ENCODE assay signal across 11 cellular contexts in the genomic region with DNA sequence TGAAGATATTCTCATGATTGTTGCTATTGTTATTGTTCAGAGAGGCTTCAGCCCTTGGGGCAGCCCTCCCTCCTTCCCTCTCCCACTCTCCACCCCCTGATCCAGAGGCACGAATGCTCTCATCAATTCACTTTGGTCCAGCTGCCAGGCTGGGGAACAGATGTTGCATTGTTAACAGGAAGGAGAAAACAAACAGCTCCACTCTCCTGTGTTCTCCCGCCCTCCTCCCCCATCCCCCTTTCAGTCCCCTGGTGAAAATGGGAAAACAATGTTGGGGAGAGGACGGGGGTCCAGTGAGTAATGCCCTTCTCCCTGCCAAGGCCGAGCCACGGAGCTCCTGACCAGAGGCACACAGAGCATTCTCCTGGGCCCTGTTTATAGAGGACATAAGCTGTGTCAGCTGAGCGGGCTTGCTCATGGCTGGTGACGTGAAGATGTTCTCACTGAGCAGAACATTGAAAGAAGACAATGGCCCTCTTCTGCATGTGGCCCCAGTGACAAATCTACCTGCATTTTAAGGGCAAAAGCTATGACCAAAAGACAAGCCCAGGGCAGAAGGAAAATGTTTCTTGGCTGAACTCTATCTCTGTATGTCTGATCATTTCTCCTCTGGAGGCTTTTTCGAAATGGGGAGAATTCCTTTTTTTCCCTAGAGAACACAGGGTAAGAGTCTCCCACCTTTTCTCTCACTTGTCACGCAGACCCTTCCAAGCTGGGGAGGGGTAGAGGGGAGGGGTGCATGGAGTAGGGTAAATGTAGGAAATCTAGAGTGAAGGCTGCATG.
DNase-seq lines count a peak whose midpoint lies in the region; ATAC-seq and TF ChIP-seq lines count a peak whose summit lies in the region.
"Had no signal": no experiment of that assay in that cellular context is flagged by ENCODE, and none has a peak within 500 bp of the region (broad histone marks: within the 10 kb centered on the region; RNA-seq: fewer than 3 reads in every experiment).

No MANE protein-coding gene starts in this region.

- DNase-seq in NCI-H1092 (lab: John Stamatoyannopoulos, UW) (peak; percentile 85), NCI-H82 treated with DMSO at 0.1 percent for 48 hours (lab: John Stamatoyannopoulos, UW; ENCODE audit: unreplicated experiment) (peak; percentile 80), heart left ventricle (peak in 1 of 5 donors; percentile 59), retina (peak; percentile 86)
- DNase-seq in activated naive CD4-positive, alpha-beta T cell treated with anti-CD3 and anti-CD28 coated beads, Interleukin-2, amount 10 ng/mL, durations not matched to agents 7 days and 5 days: no peak
- DNase-seq: natural killer cell, SIG-M5 had no signal

- no peaks in the 10 kb centered on the region for H3K9me3 ChIP-seq in heart left ventricle

- H3K9me3 Mint-ChIP-seq in activated naive CD4-positive, alpha-beta T cell treated with anti-CD3 and anti-CD28 coated beads, Interleukin-2, amount 10 ng/mL, durations not matched to agents 7 days and 5 days: no peaks in the 10 kb centered on the region
- H3K9me3 Mint-ChIP-seq: natural killer cell had no signal

- no peaks in the 10 kb centered on the region for H3K36me3 Mint-ChIP-seq in activated naive CD4-positive, alpha-beta T cell treated with anti-CD3 and anti-CD28 coated beads, Interleukin-2, amount 10 ng/mL, durations not matched to agents 7 days and 5 days
- H3K36me3 Mint-ChIP-seq: natural killer cell had no signal

- no peaks in the 10 kb centered on the region for H3K4me1 Mint-ChIP-seq in activated naive CD4-positive, alpha-beta T cell treated with anti-CD3 and anti-CD28 coated beads, Interleukin-2, amount 10 ng/mL, durations not matched to agents 7 days and 5 days
- H3K4me1 Mint-ChIP-seq: natural killer cell had no signal

- no peak for TF ChIP-seq POLR2A in heart left ventricle (IDR thresholded peaks at IDR 0.05)

- peaks cover 0 to 12% (median 2%) of the 10 kb centered on the region in 12 donors for H3K4me1 ChIP-seq in heart left ventricle

- TF ChIP-seq CTCF in heart left ventricle (IDR thresholded peaks at IDR 0.05): no peak

- H3K27me3 ChIP-seq in heart left ventricle: no peaks in the 10 kb centered on the region

- 61 to 71% (median 66%) methylated on average over 9 of the region's 9 CpGs for WGBS in heart left ventricle, 4 donors

- no peaks in the 10 kb centered on the region for H3K36me3 ChIP-seq in heart left ventricle

- H3K27me3 Mint-ChIP-seq in activated naive CD4-positive, alpha-beta T cell treated with anti-CD3 and anti-CD28 coated beads, Interleukin-2, amount 10 ng/mL, durations not matched to agents 7 days and 5 days: no peaks in the 10 kb centered on the region

- peak overlapping the region in 2 of 12 donors; percentile 13 to 25 for H3K27ac ChIP-seq in heart left ventricle
- H3K27ac ChIP-seq: KMS-11 had no signal

- CTCF ChIA-PET in activated naive CD4-positive, alpha-beta T cell treated with anti-CD3 and anti-CD28 coated beads, Interleukin-2, amount 10 ng/mL, durations not matched to agents 7 days and 5 days (lab: Charles Lee): interaction anchor here (0.6 to 1.5 kb wide), 3 partner anchors 135 to 147 kb away, joined by 3 to 4 read pairs (median 3); no protein-coding TSS in a partner anchor

- H3K4me3 Mint-ChIP-seq in activated naive CD4-positive, alpha-beta T cell treated with anti-CD3 and anti-CD28 coated beads, Interleukin-2, amount 10 ng/mL, durations not matched to agents 7 days and 5 days: no peak overlapping the region
- H3K4me3 Mint-ChIP-seq: natural killer cell had no signal

- intact Hi-C loops in heart left ventricle (cut with DNase I): no loop called here

- no peak overlapping the region for H3K27ac Mint-ChIP-seq in activated naive CD4-positive, alpha-beta T cell treated with anti-CD3 and anti-CD28 coated beads, Interleukin-2, amount 10 ng/mL, durations not matched to agents 7 days and 5 days
- H3K27ac Mint-ChIP-seq: natural killer cell had no signal

- ATAC-seq in heart left ventricle: peak in 3 of 4 donors; percentile 39 to 68 (median 62)
- ATAC-seq in GM18873 (IDR thresholded peaks at IDR 0.05; ENCODE audit: low FRiP score, unreplicated experiment): no peak
- ATAC-seq in HG03097 (IDR thresholded peaks at IDR 0.05; ENCODE audit: low FRiP score, unreplicated experiment): no peak
- ATAC-seq in HG03280 (IDR thresholded peaks at IDR 0.05; ENCODE audit: unreplicated experiment): no peak
- ATAC-seq: natural killer cell had no signal

- H3K4me3 ChIP-seq in heart left ventricle: no peak overlapping the region

Comparison
In these comparisons a context has a peak if more than half of its experiments do, and no peak if none do; other contexts are left out.
1. ATAC-seq: peak in heart left ventricle (3 of 4); none in GM18873 (single experiment), HG03097 (single experiment) and HG03280 (single experiment).